ENCODE assay signal across 1 cellular context in the genomic region with DNA sequence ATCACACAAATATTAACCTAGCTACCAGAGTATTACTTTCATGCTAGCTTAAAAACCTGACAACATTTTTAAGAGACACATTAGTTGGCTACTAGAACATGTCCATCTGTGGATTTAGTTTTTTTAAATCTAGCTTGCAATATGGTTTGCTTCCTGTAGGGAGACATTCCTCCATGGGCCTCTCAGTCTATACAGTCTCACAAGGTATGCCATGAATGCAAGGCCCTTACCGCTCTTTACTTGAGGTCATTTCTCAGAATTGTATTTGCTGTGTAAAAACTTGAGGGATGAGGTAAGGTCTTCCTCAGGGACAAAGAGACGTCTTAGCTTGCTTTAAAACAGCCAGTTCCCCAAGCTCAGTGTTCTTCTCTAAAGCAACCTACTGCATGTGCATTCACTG.
TF ChIP-seq lines count a peak whose summit lies in the region.

No MANE protein-coding gene starts in this region.

TF ChIP-seq in H1, 55 proteins besides CTCF, POLR2A, EP300 and RAD21:
- TF ChIP-seq TEAD4 (IDR thresholded peaks at IDR 0.05; ENCODE audit: low read depth, low read length) (peak; percentile 41; the same call in 1 of the 2 replicates), E2F6 (IDR thresholded peaks at IDR 0.05) (no peak)
TF ChIP-seq in H1: peak in this region for 1.
